In the genomic region with DNA sequence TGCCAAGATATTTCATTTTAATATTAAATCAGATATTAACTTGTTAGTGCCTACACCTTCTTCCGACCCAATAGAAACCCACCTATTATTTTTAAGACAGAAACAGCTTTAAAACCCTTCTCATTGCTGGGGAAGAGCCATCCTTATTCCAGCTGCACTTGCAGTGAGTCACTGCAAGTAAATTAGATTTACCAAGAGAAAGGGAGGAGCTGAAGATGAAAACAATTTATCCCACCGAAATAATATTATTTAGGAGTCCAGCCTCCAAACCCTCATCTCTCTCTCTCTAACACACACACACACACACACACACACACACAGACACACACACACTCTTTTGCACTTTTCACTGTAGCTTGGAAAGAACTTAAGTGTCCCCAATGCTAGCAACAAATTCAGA, we compare ENCODE assay signal across 16 cellular contexts. TPM values are rescaled to one million over a fixed set of nuclear protein-coding genes. Genes with fewer than 3 reads are reported as not detected.
DNase-seq lines count a peak whose midpoint lies in the region; ATAC-seq and TF ChIP-seq lines count a peak whose summit lies in the region.
"Had no signal": no experiment of that assay in that cellular context is flagged by ENCODE, and none has a peak within 500 bp of the region (broad histone marks: within the 10 kb centered on the region; RNA-seq: fewer than 3 reads in every experiment).

No MANE protein-coding gene starts in this region.

- no peak overlapping the region for H3K27ac Mint-ChIP-seq in GM23338
- H3K27ac Mint-ChIP-seq: CD4-positive, alpha-beta memory T cell had no signal

- TF ChIP-seq RAD21 in SK-N-SH (IDR thresholded peaks at IDR 0.05; ENCODE audit: low read length) = no peak

- ATAC-seq in GM23338 (no peak), GM18868 (IDR thresholded peaks at IDR 0.05; ENCODE audit: unreplicated experiment) (no peak)
- ATAC-seq: HCT116 had no signal

- no peak overlapping the region for H3K4me3 ChIP-seq in AG10803 (ENCODE audit: low read length)
- no peak overlapping the region for H3K4me3 ChIP-seq in GM23338
- H3K4me3 ChIP-seq in SK-N-SH (ENCODE audit: low read depth in 2 of 2, low read length in 1 of 2) = no peak overlapping the region

- 13% methylated on average over 2 of the region's 2 CpGs for WGBS in SK-N-SH (ENCODE audit: low lambda C conversion rate)

- peak overlapping the region; percentile 5; the same call in 1 of the 2 replicates for H3K9ac ChIP-seq in SK-N-SH

- H3K36me3 ChIP-seq in GM23338 (ENCODE audit: insufficient read depth) (no peaks in the 10 kb centered on the region), SK-N-SH (replicated peaks in 1 of 2; ENCODE audit: control insufficient read depth in 1 of 2, insufficient read depth in 2 of 2, low read length in 1 of 2) (peaks cover 33 to 40% of the 10 kb centered on the region in 2 experiments)

- H3K9me2 ChIP-seq in GM23338 (ENCODE audit: insufficient read depth) (no peaks in the 10 kb centered on the region), SK-N-SH (no peaks in the 10 kb centered on the region)

- H3K4me1 ChIP-seq in GM23338 (ENCODE audit: insufficient read depth) (peaks cover 20% of the 10 kb centered on the region), SK-N-SH (ENCODE audit: control insufficient read depth in 1 of 2, insufficient read depth in 2 of 2, low read depth in 1 of 2, low read length in 1 of 2) (peaks cover 36 to 55% of the 10 kb centered on the region in 2 experiments)

- H4K20me1 ChIP-seq in GM23338 (replicated peaks; ENCODE audit: insufficient read depth) (no peaks in the 10 kb centered on the region), SK-N-SH (ENCODE audit: insufficient read depth) (no peaks in the 10 kb centered on the region)

- no peaks in the 10 kb centered on the region for H3F3A ChIP-seq in GM23338 (replicated peaks; ENCODE audit: low read depth)
- H3F3A ChIP-seq in SK-N-SH (replicated peaks; ENCODE audit: insufficient read depth) = peaks cover 19% of the 10 kb centered on the region

- DNase-seq in AG10803 (ENCODE audit: low read depth) (peak; percentile 46), GM23338 (ENCODE audit: low spot score) (no peak), SK-N-SH (no peak), fibroblast of peridontal ligament (ENCODE audit: extremely low read depth) (peak; percentile 35), GF-D8 (lab: John Stamatoyannopoulos, UW) (no peak), islet precursor cell (no peak)
- DNase-seq: C1 segment of cervical spinal cord; CD4-positive, alpha-beta memory T cell; DMS79; EL; KG1 had no signal

- CTCF ChIA-PET in SK-N-SH (lab: Yijun Ruan, JAX) = interaction anchor here (0.7 to 4.1 kb wide), 11 partner anchors 20 to 499 kb away, joined by 3 to 17 read pairs (median 3); no protein-coding TSS in a partner anchor

- 0 out of 2 replicates have a peak overlapping the region, but pooled peaks have one; percentile 34 for H2AFZ ChIP-seq in GM23338
- peak overlapping the region; percentile 14; the same call in 1 of the 2 replicates for H2AFZ ChIP-seq in SK-N-SH (ENCODE audit: low read depth)

- peaks cover under 1% of the 10 kb centered on the region for H3K27me3 Mint-ChIP-seq in GM23338 (ENCODE audit: insufficient read depth, low read depth, poor library complexity)
- H3K27me3 Mint-ChIP-seq: CD4-positive, alpha-beta memory T cell had no signal

- H3K4me2 ChIP-seq in GM23338 = no peak overlapping the region
- peak overlapping the region; percentile 56 for H3K4me2 ChIP-seq in SK-N-SH

- H3K79me2 ChIP-seq in GM23338 (replicated peaks; ENCODE audit: insufficient read depth) (no peaks in the 10 kb centered on the region), SK-N-SH (ENCODE audit: insufficient read depth) (peaks cover 94% of the 10 kb centered on the region)

- H3K4me1 Mint-ChIP-seq in GM23338 = peaks cover 16% of the 10 kb centered on the region
- H3K4me1 Mint-ChIP-seq: CD4-positive, alpha-beta memory T cell had no signal

- no peaks in the 10 kb centered on the region for H3K27me3 ChIP-seq in GM23338 (ENCODE audit: insufficient read depth)
- H3K27me3 ChIP-seq in SK-N-SH (ENCODE audit: insufficient read depth) = no peaks in the 10 kb centered on the region

- H3K9me3 ChIP-seq in SK-N-SH = peaks cover 11% of the 10 kb centered on the region

- no peak overlapping the region for H3K27ac ChIP-seq in GM23338 (ENCODE audit: low read depth)
- H3K27ac ChIP-seq in SK-N-SH (ENCODE audit: low read depth in 2 of 2, low read length in 1 of 2) = peak overlapping the region; percentile 70 to 100
- H3K27ac ChIP-seq: 22Rv1, HL-60 had no signal

- no peak overlapping the region for H3K4me3 Mint-ChIP-seq in GM23338
- H3K4me3 Mint-ChIP-seq: CD4-positive, alpha-beta memory T cell had no signal

- no peak for TF ChIP-seq CTCF in AG10803 (conservative IDR thresholded peaks at IDR 0.05; ENCODE audit: low read length)
- no peak for TF ChIP-seq CTCF in GM23338 (conservative IDR thresholded peaks at IDR 0.05; ENCODE audit: low read depth in 2 of 2)
- no peak for TF ChIP-seq CTCF in SK-N-SH (IDR thresholded peaks at IDR 0.05)

- POLR2A ChIA-PET in SK-N-SH (lab: Yijun Ruan, JAX) = interaction anchor here (0.7 to 2.4 kb wide), 8 partner anchors 10 to 266 kb away, joined by 3 to 12 read pairs (median 4); a partner anchor contains a TSS

- no peaks in the 10 kb centered on the region for H3K36me3 Mint-ChIP-seq in GM23338 (ENCODE audit: low read depth)
- H3K36me3 Mint-ChIP-seq: CD4-positive, alpha-beta memory T cell had no signal

- TF ChIP-seq EP300 in SK-N-SH (IDR thresholded peaks at IDR 0.05; ENCODE audit: borderline replicate concordance in 1 of 2, low read depth in 1 of 2, low read length in 1 of 2) = peak in 1 of 2 experiments; percentile 43; a peak in 1 of 4 replicates

- no peaks in the 10 kb centered on the region for H3K9me3 Mint-ChIP-seq in GM23338

TF ChIP-seq in GM23338, 12 proteins besides CTCF, POLR2A, EP300 and RAD21 (continues in another document):
- TF ChIP-seq STAT1 (IDR thresholded peaks at IDR 0.05; ENCODE audit: unreplicated experiment) (no peak), ZNF331 (CRISPR knock-in tag; IDR thresholded peaks at IDR 0.05; ENCODE audit: low read depth) (no peak), JUNB (IDR thresholded peaks at IDR 0.05; ENCODE audit: unreplicated experiment) (no peak)

TF ChIP-seq in SK-N-SH, 30 proteins besides CTCF, POLR2A, EP300 and RAD21 (continues in another document):
- TF ChIP-seq NRF1 (IDR thresholded peaks at IDR 0.05; ENCODE audit: low read depth, low read length) (no peak), FOSL2 (IDR thresholded peaks at IDR 0.05; ENCODE audit: borderline replicate concordance, low read depth) (peak; percentile 74), TEAD4 (IDR thresholded peaks at IDR 0.05; ENCODE audit: borderline replicate concordance, insufficient read depth) (no peak), EZH2phosphoT487 (IDR thresholded peaks at IDR 0.05; ENCODE audit: borderline replicate concordance, low read depth) (no peak), TCF12 (IDR thresholded peaks at IDR 0.05) (peak; percentile 56; the same call in 1 of the 2 replicates), RCOR1 (IDR thresholded peaks at IDR 0.05; ENCODE audit: low read length) (no peak), ELF1 (IDR thresholded peaks at IDR 0.05) (no peak), CHD2 (IDR thresholded peaks at IDR 0.05; ENCODE audit: low read length, partially characterized antibody) (peak; percentile 2), RXRA (IDR thresholded peaks at IDR 0.05; ENCODE audit: borderline replicate concordance, low read depth) (no peak), MEF2A (IDR thresholded peaks at IDR 0.05; ENCODE audit: borderline replicate concordance, low read depth) (no peak)
- TF ChIP-seq, protein P1, sequence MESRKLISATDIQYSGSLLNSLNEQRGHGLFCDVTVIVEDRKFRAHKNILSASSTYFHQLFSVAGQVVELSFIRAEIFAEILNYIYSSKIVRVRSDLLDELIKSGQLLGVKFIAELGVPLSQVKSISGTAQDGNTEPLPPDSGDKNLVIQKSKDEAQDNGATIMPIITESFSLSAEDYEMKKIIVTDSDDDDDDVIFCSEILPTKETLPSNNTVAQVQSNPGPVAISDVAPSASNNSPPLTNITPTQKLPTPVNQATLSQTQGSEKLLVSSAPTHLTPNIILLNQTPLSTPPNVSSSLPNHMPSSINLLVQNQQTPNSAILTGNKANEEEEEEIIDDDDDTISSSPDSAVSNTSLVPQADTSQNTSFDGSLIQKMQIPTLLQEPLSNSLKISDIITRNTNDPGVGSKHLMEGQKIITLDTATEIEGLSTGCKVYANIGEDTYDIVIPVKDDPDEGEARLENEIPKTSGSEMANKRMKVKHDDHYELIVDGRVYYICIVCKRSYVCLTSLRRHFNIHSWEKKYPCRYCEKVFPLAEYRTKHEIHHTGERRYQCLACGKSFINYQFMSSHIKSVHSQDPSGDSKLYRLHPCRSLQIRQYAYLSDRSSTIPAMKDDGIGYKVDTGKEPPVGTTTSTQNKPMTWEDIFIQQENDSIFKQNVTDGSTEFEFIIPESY (IDR thresholded peaks at IDR 0.05; ENCODE audit: borderline replicate concordance, low read depth) = no peak

RNA-seq across cellular contexts. Expression of a gene that starts 26.9 kb away (rescaled TPM):
- 0.12 and 0.24 TPM in 2 replicates for total RNA-seq in GM23338 (2014; rRNA removed; shearing (Covaris generic))
- polyA plus RNA-seq in GM23338 (2016; fragmentation: Nextera tagmentation; extraction: Ambion mirVana) (0.24 and 0.35 TPM in 2 replicates), SK-N-SH (2012; rRNA removed) (162 and 170 TPM in 2 replicates)
- 95.7 and 147 TPM in 2 replicates for polyA plus RNA-seq in SK-N-SH (2012; cell fraction: cytosol; rRNA removed)
- polyA plus RNA-seq in SK-N-SH (2012; cell fraction: nucleus; rRNA removed) = 208 and 254 TPM in 2 replicates
- total RNA-seq: CD4-positive, alpha-beta memory T cell had no signal
- polyA plus RNA-seq: CD4-positive, alpha-beta memory T cell had no signal

RNA-seq across cellular contexts. Expression of a gene that starts 54.7 kb away (rescaled TPM):
- total RNA-seq in GM23338 (2014; rRNA removed; shearing (Covaris generic)) = not detected in 2 replicates
- polyA plus RNA-seq in GM23338 (2016; fragmentation: Nextera tagmentation; extraction: Ambion mirVana) = not detected in 2 replicates
- polyA plus RNA-seq in SK-N-SH (2012; rRNA removed) = not detected in 2 replicates
- polyA plus RNA-seq in SK-N-SH (2012; cell fraction: cytosol; rRNA removed) = not detected in 2 replicates
- not detected in 2 replicates for polyA plus RNA-seq in SK-N-SH (2012; cell fraction: nucleus; rRNA removed)
- total RNA-seq: A673; CD4-positive, alpha-beta memory T cell had no signal
- polyA plus RNA-seq: CD4-positive, alpha-beta memory T cell had no signal

Comparison
In these comparisons a context has a peak if more than half of its experiments do, and no peak if none do; other contexts are left out.
1. DNase-seq: peak in AG10803 (single experiment) and fibroblast of peridontal ligament (single experiment); none in GM23338 (single experiment), SK-N-SH (single experiment), GF-D8 (single experiment) and islet precursor cell (single experiment).
2. RNA of a gene that starts 26.9 kb away (polyA plus RNA-seq): 95.7 to 254 TPM in SK-N-SH; 0.24 to 0.35 TPM in GM23338; every median in the first group is over 10 times any median in the second.